16 cellular contexts compared by ENCODE assay signal in genomic region chr1:8073116-8073855, GRCh38. TPM values are rescaled to one million over a fixed set of nuclear protein-coding genes. Genes with fewer than 3 reads are reported as not detected.
A peak's percentile ranks its signal among the peaks of the same experiment; 100 is the strongest.
DNase-seq lines count a peak whose midpoint lies in the region; ATAC-seq, FAIRE-seq and TF ChIP-seq lines count a peak whose summit lies in the region.
"Had no signal": no experiment of that assay in that cellular context is flagged by ENCODE, and none has a peak within 500 bp of the region (broad histone marks: within the 10 kb centered on the region; RNA-seq: fewer than 3 reads in every experiment).

No MANE protein-coding gene starts in this region.

- H4K20me1 ChIP-seq in K562 (replicated peaks; ENCODE audit: control insufficient read depth, insufficient read depth, low read length), result no peaks in the 10 kb centered on the region
- H4K20me1 ChIP-seq: BLaER1 had no signal

- no peak overlapping the region for H3K4me2 ChIP-seq in K562 (ENCODE audit: insufficient read depth, low read length)
- H3K4me2 ChIP-seq: BLaER1 had no signal

- no peak overlapping the region for H3K4me3 Mint-ChIP-seq in Calu3 (ENCODE audit: low read depth, unreplicated experiment)
- H3K4me3 Mint-ChIP-seq: CD8-positive, alpha-beta memory T cell had no signal

- DNase-seq in Calu3 (no peak), K562 (ENCODE audit: extremely low read depth in 1 of 4, low spot score in 3 of 4) (no peak), psoas muscle (peak; percentile 25 to 54), SHP77 treated with DMSO at 0.1 percent for 48 hours (lab: John Stamatoyannopoulos, UW) (no peak), retina (no peak), AG08396 (ENCODE audit: low spot score) (no peak)
- DNase-seq: CD8-positive, alpha-beta memory T cell; EL; MM.1S; NCI-H1105 treated with DMSO at 0.1 percent for 48 hours; NCI-H187 treated with DMSO at 0.1 percent for 48 hours; NCI-H446; NCI-H774 had no signal

- H3K36me3 ChIP-seq in K562 (ENCODE audit: control insufficient read depth, insufficient read depth, low read length) (no peaks in the 10 kb centered on the region), psoas muscle (ENCODE audit: insufficient read depth in 1 of 2, low read depth in 1 of 2) (no peaks in the 10 kb centered on the region)
- H3K36me3 ChIP-seq: BLaER1 had no signal

- no peak for TF ChIP-seq CTCF in 22Rv1 (IDR thresholded peaks at IDR 0.05)
- no peak for TF ChIP-seq CTCF in Calu3 (IDR thresholded peaks at IDR 0.05; ENCODE audit: unreplicated experiment)
- TF ChIP-seq CTCF in K562 (IDR thresholded peaks at IDR 0.05 in 2 of 3, conservative IDR thresholded peaks at IDR 0.05 in 1 of 3; ENCODE audit: insufficient read depth in 2 of 3, low read depth in 1 of 3, low read length in 3 of 3), result no peak
- no peak for TF ChIP-seq CTCF in psoas muscle (IDR thresholded peaks at IDR 0.05)

- H3K9me3 ChIP-seq in K562 (replicated peaks; ENCODE audit: control insufficient read depth, insufficient read depth, low read depth, low read length), result no peaks in the 10 kb centered on the region
- no peaks in the 10 kb centered on the region for H3K9me3 ChIP-seq in psoas muscle
- H3K9me3 ChIP-seq: BLaER1 had no signal

- H3K9ac ChIP-seq in K562 (ENCODE audit: insufficient read depth in 1 of 2, low read depth in 2 of 2, low read length in 2 of 2), result no peak overlapping the region
- H3K9ac ChIP-seq: BLaER1 had no signal

- H3K27ac Mint-ChIP-seq in Calu3 (ENCODE audit: unreplicated experiment), result peak overlapping the region; percentile 23
- H3K27ac Mint-ChIP-seq: CD8-positive, alpha-beta memory T cell had no signal

- H2AFZ ChIP-seq in K562 (ENCODE audit: low read depth, low read length), result no peak overlapping the region

- H3K79me2 ChIP-seq in K562 (ENCODE audit: control insufficient read depth, insufficient read depth, low read length), result no peaks in the 10 kb centered on the region

- CTCF ChIA-PET in Calu3 (lab: Charles Lee), result no interaction called here
- CTCF ChIA-PET in K562 (lab: Yijun Ruan, JAX; ENCODE audit: low intra/inter-chr PET ratio), result no interaction called here

- no peaks in the 10 kb centered on the region for H3K9me1 ChIP-seq in K562 (ENCODE audit: control insufficient read depth, insufficient read depth, low read length)

- POLR2A ChIA-PET in K562 (lab: Yijun Ruan, JAX), result interaction anchor here (0.7 to 1.4 kb wide), 3 partner anchors 11 to 92 kb away, joined by 3 to 4 read pairs (median 3); no protein-coding TSS in a partner anchor

- peaks cover 22% of the 10 kb centered on the region for H3K4me1 Mint-ChIP-seq in Calu3 (ENCODE audit: low read depth, unreplicated experiment)
- H3K4me1 Mint-ChIP-seq: CD8-positive, alpha-beta memory T cell had no signal

- intact Hi-C loops in Calu3 (cut with micrococcal nuclease; ENCODE audit: unreplicated experiment) (no loop called here), K562 (cut with micrococcal nuclease) (no loop called here), psoas muscle (cut with DNase I) (no loop called here)

- BruUV-seq in Calu3 (replicated peaks; lab: Mats Ljungman, UMichigan) (no TSS peak), K562 (replicated peaks; lab: Mats Ljungman, UMichigan) (no TSS peak)

- no peak for TF ChIP-seq RAD21 in K562 (CRISPR knock-in tag; conservative IDR thresholded peaks at IDR 0.05 in 1 of 2, IDR thresholded peaks at IDR 0.05 in 1 of 2)

- H3K9me3 Mint-ChIP-seq in Calu3 (ENCODE audit: low read depth, unreplicated experiment), result no peaks in the 10 kb centered on the region
- H3K9me3 Mint-ChIP-seq: CD8-positive, alpha-beta memory T cell had no signal

- no peak overlapping the region for H3K4me3 ChIP-seq in K562
- no peak overlapping the region for H3K4me3 ChIP-seq in psoas muscle
- H3K4me3 ChIP-seq: BLaER1 had no signal

- H3K27me3 ChIP-seq in K562 (ENCODE audit: control insufficient read depth in 2 of 2, insufficient read depth in 2 of 2, low read length in 2 of 2), result peaks cover 14 to 19% of the 10 kb centered on the region in 2 experiments
- H3K27me3 ChIP-seq in psoas muscle (ENCODE audit: insufficient read depth in 3 of 3, low read length in 2 of 3), result peaks cover 0 to 3% (median 0%) of the 10 kb centered on the region in 3 donors
- H3K27me3 ChIP-seq: BLaER1 had no signal

- no peak for TF ChIP-seq POLR2A in K562 (conservative IDR thresholded peaks at IDR 0.05)

- TF ChIP-seq EP300 in K562 (IDR thresholded peaks at IDR 0.05; ENCODE audit: low read length), result no peak

- no peaks in the 10 kb centered on the region for H3K27me3 Mint-ChIP-seq in Calu3 (ENCODE audit: unreplicated experiment)

- peaks cover 6% of the 10 kb centered on the region for H3K36me3 Mint-ChIP-seq in Calu3 (ENCODE audit: insufficient read depth, unreplicated experiment)

- peaks cover 0 to 9% of the 10 kb centered on the region in 2 experiments; a peak in 3 of 5 replicates for H3K4me1 ChIP-seq in K562 (replicated peaks in 1 of 2; ENCODE audit: control insufficient read depth in 2 of 2, insufficient read depth in 2 of 2, low read length in 2 of 2)
- peaks cover 20% of the 10 kb centered on the region for H3K4me1 ChIP-seq in psoas muscle
- H3K4me1 ChIP-seq: BLaER1 had no signal

- ATAC-seq in K562 (no peak), psoas muscle (no peak)

- in situ Hi-C loops in K562 (cut with MboI), result no loop called here

- FAIRE-seq in K562 (lab: Jason Lieb, UNC), result no peak
- FAIRE-seq: H1 had no signal

- H3K27ac ChIP-seq in 22Rv1 (0 out of 2 replicates have a peak overlapping the region, but pooled peaks have one; percentile 15), K562 (ENCODE audit: extremely low read depth, low read depth, low read length) (no peak overlapping the region), psoas muscle (no peak overlapping the region)
- H3K27ac ChIP-seq: BLaER1 had no signal

- WGBS in K562 (ENCODE audit: insufficient coverage, low coverage, missing lambda C conversion rate), result 7% methylated on average over 7 of the region's 7 CpGs
- 56 to 61% (median 60%) methylated on average over 7 of the region's 7 CpGs for WGBS in psoas muscle, 3 donors

TF ChIP-seq in K562, 482 proteins besides CTCF, POLR2A, EP300 and RAD21:
- TF ChIP-seq ZBTB7A (IDR thresholded peaks at IDR 0.05; ENCODE audit: borderline replicate concordance, control insufficient read depth, low read depth, low read length) (no peak), ZKSCAN1 (IDR thresholded peaks at IDR 0.05; ENCODE audit: low read depth, low read length) (peak; percentile 56; the same call in 1 of the 2 replicates)
TF ChIP-seq in K562: peak in this region for 1.

RNA-seq across cellular contexts. Expression of gene ERRFI1, which starts 47.2 kb away (rescaled TPM):
- 74.9 and 83.0 TPM in 2 replicates for total RNA-seq in Calu3 (2022)
- 3.7 and 4.7 TPM in 2 replicates for total RNA-seq in K562 (2011; cell fraction: chromatin; rRNA removed; ENCODE audit: low replicate concordance)
- 1.7 TPM in 2 replicates for total RNA-seq in K562 (2011; cell fraction: nucleolus; rRNA removed)
- total RNA-seq in K562 (2011; cell fraction: nucleoplasm; rRNA removed), result 2.5 and 3.8 TPM in 2 replicates
- 0.68 and 0.73 TPM in 2 replicates for total RNA-seq in K562 (2014; rRNA removed)
- total RNA-seq in K562 (2014; rRNA removed; fragmentation: Illumina TruSeq; extraction: Trizol), result 1.5 and 1.8 TPM in 2 replicates
- total RNA-seq in K562 (2015; rRNA removed; fragmentation: Illumina TruSeq; extraction: Trizol), result 0.98 and 1.1 TPM in 2 replicates
- total RNA-seq in K562 (2021), result 1.6 and 1.9 TPM in 2 replicates
- polyA plus RNA-seq in K562 (2011; rRNA removed), result 1.7 and 4.4 TPM in 2 replicates
- 1.3 and 2.7 TPM in 2 replicates for polyA plus RNA-seq in K562 (2011; cell fraction: cytosol; rRNA removed)
- 3.0 and 4.1 TPM in 2 replicates for polyA plus RNA-seq in K562 (2011; cell fraction: nucleus; rRNA removed)
- polyA plus RNA-seq in K562 (2012), result 1.9 and 2.1 TPM in 2 replicates
- polyA plus RNA-seq in K562 (2014; fragmentation: Illumina TruSeq; extraction: Trizol), result 1.4 and 1.8 TPM in 2 replicates
- polyA plus RNA-seq in K562 (2014; fragmentation: Nextera tagmentation; extraction: Ambion mirVana), result under 1 TPM; 0.67 to 0.72 TPM
- 0.80 and 2.0 TPM in 2 replicates for polyA plus RNA-seq in K562 (2014; rRNA removed)
- 1.3 and 1.9 TPM in 2 replicates for polyA minus RNA-seq in K562 (2011; rRNA and poly(A)+ RNA removed)
- 1.2 and 1.5 TPM in 2 replicates for polyA minus RNA-seq in K562 (2011; cell fraction: cytosol; rRNA and poly(A)+ RNA removed)
- 1.2 and 1.5 TPM in 2 replicates for polyA minus RNA-seq in K562 (2011; cell fraction: nucleus; rRNA and poly(A)+ RNA removed)
- 10 to 100 TPM; 23.2 to 76.2 (median 58.7) TPM for total RNA-seq in psoas muscle
- 10 to 100 TPM; 55.4 to 99.9 (median 94.9) TPM for polyA plus RNA-seq in psoas muscle

Comparison
In these comparisons a context has a peak if more than half of its experiments do, and no peak if none do; other contexts are left out.
1. DNase-seq: peak in psoas muscle (2 of 2); none in Calu3 (single experiment), K562 (0 of 4), SHP77 treated with DMSO at 0.1 percent for 48 hours (single experiment), retina (single experiment) and AG08396 (single experiment).
2. RNA of gene ERRFI1, which starts 47.2 kb away (total RNA-seq): 74.9 to 83.0 TPM in Calu3 and 23.2 to 76.2 TPM in psoas muscle; 0.68 to 4.7 TPM in K562; every median in the first group is over 4 times any median in the second.